ENCODE assay signal across 18 cellular contexts in genomic region chr20:16011519-16011918, GRCh38.
DNase-seq lines count a peak whose midpoint lies in the region; TF ChIP-seq lines count a peak whose summit lies in the region.
"Had no signal": no experiment of that assay in that cellular context is flagged by ENCODE, and none has a peak within 500 bp of the region (broad histone marks: within the 10 kb centered on the region; RNA-seq: fewer than 3 reads in every experiment).

No MANE protein-coding gene starts in this region.

- H3K4me2 ChIP-seq in mesendoderm (ENCODE audit: low read length) (no peak overlapping the region), neuronal stem cell (ENCODE audit: insufficient read depth, low read length, poor library complexity, severe bottlenecking) (no peak overlapping the region)
- H3K4me2 ChIP-seq: GM23338 had no signal

- peak overlapping the region; percentile 30 for H2AFZ ChIP-seq in neuronal stem cell (ENCODE audit: low read length)
- H2AFZ ChIP-seq: GM23338 had no signal

- TF ChIP-seq CTCF in glutamatergic neuron (IDR thresholded peaks at IDR 0.05; ENCODE audit: partially characterized antibody, unreplicated experiment) = no peak

- no peak overlapping the region for H3K27ac ChIP-seq in mesendoderm (ENCODE audit: low read depth, low read length)
- no peak overlapping the region for H3K27ac ChIP-seq in neuronal stem cell (replicated peaks; ENCODE audit: low read length)
- H3K27ac ChIP-seq: C4-2B had no signal

- H3K4me1 ChIP-seq in mesendoderm (ENCODE audit: control insufficient read depth, low read depth, low read length) = no peaks in the 10 kb centered on the region
- H3K4me1 ChIP-seq in neuronal stem cell (ENCODE audit: control insufficient read depth in 2 of 2, insufficient read depth in 1 of 2, low read depth in 1 of 2, low read length in 2 of 2) = peaks cover 2% of the 10 kb centered on the region in 2 donors

- H3K4me3 Mint-ChIP-seq in glutamatergic neuron (ENCODE audit: unreplicated experiment) = no peak overlapping the region
- H3K4me3 Mint-ChIP-seq: CD4-positive, CD25-positive, alpha-beta regulatory T cell; CD8-positive, alpha-beta T cell; GM23338; H9 had no signal

- H3K36me3 ChIP-seq in mesendoderm (ENCODE audit: control insufficient read depth, insufficient read depth, low read length) (no peaks in the 10 kb centered on the region), neuronal stem cell (replicated peaks in 1 of 2; ENCODE audit: control insufficient read depth in 2 of 2, insufficient read depth in 2 of 2, low read length in 2 of 2) (no peaks in the 10 kb centered on the region)

- H3K9ac ChIP-seq in mesendoderm (ENCODE audit: low read length) (no peak overlapping the region), neuronal stem cell (ENCODE audit: low read depth, low read length, poor library complexity) (no peak overlapping the region)

- H3K79me1 ChIP-seq in mesendoderm (ENCODE audit: low read length) = no peaks in the 10 kb centered on the region
- H3K79me1 ChIP-seq in neuronal stem cell (ENCODE audit: low read depth, low read length) = no peaks in the 10 kb centered on the region

- H4K91ac ChIP-seq in neuronal stem cell (ENCODE audit: low read depth, low read length, poor library complexity) = no peak overlapping the region

- H3K9me3 ChIP-seq in neuronal stem cell (replicated peaks in 1 of 2; ENCODE audit: control insufficient read depth in 2 of 2, insufficient read depth in 1 of 2, low read depth in 1 of 2, low read length in 2 of 2) = peaks cover 0 to 4% of the 10 kb centered on the region in 2 donors

- H2BK12ac ChIP-seq in neuronal stem cell (ENCODE audit: low read length) = no peak overlapping the region

- no peak overlapping the region for H2BK15ac ChIP-seq in mesendoderm (replicated peaks; ENCODE audit: low read depth)
- H2BK15ac ChIP-seq in neuronal stem cell (ENCODE audit: low read length) = no peak overlapping the region

- H3K4me3 ChIP-seq in mesendoderm (ENCODE audit: low read length) (no peak overlapping the region), neuronal stem cell (ENCODE audit: low read length in 2 of 2) (no peak overlapping the region)
- H3K4me3 ChIP-seq: GM23338 had no signal

- no peak overlapping the region for H3K4ac ChIP-seq in mesendoderm (ENCODE audit: low read depth, low read length)
- H3K4ac ChIP-seq in neuronal stem cell (ENCODE audit: low read length) = no peak overlapping the region

- no peak overlapping the region for H4K8ac ChIP-seq in mesendoderm (ENCODE audit: low read depth, low read length)
- no peak overlapping the region for H4K8ac ChIP-seq in neuronal stem cell (ENCODE audit: low read depth, low read length)

- H2BK120ac ChIP-seq in mesendoderm (ENCODE audit: low read depth, low read length) = no peak overlapping the region
- no peak overlapping the region for H2BK120ac ChIP-seq in neuronal stem cell (ENCODE audit: low read depth, low read length)

- no peaks in the 10 kb centered on the region for H3K36me3 Mint-ChIP-seq in glutamatergic neuron (ENCODE audit: unreplicated experiment)
- H3K36me3 Mint-ChIP-seq: CD4-positive, CD25-positive, alpha-beta regulatory T cell; CD8-positive, alpha-beta T cell had no signal

- no peak overlapping the region for H3K14ac ChIP-seq in neuronal stem cell (ENCODE audit: low read length)

- no peak overlapping the region for H3K23ac ChIP-seq in mesendoderm (ENCODE audit: low read length)
- H3K23ac ChIP-seq in neuronal stem cell (ENCODE audit: low read depth, low read length, poor library complexity) = no peak overlapping the region

- WGBS in mesendoderm (ENCODE audit: extremely low coverage, insufficient coverage, low lambda C conversion rate) = no CpG with 5 or more reads among the region's 5 CpGs
- no CpG with 5 or more reads among the region's 5 CpGs for WGBS in neuronal stem cell (ENCODE audit: extremely low coverage in 2 of 2, insufficient read length in 2 of 2, insufficient replicate concordance in 1 of 2), 2 donors

- H3K18ac ChIP-seq in mesendoderm (ENCODE audit: low read length) (no peak overlapping the region), neuronal stem cell (ENCODE audit: low read length) (no peak overlapping the region)

- peak; percentile 6 for DNase-seq in SK-N-DZ (ENCODE audit: low spot score)
- DNase-seq in glutamatergic neuron = no peak
- peak; percentile 12 for DNase-seq in mesendoderm
- no peak for DNase-seq in neuronal stem cell (ENCODE audit: low spot score)
- DNase-seq in SIG-M5 treated with dmso at 0.1 percent for 504 hours (lab: John Stamatoyannopoulos, UW; ENCODE audit: unreplicated experiment) = no peak
- no peak for DNase-seq in Kasumi-1 (lab: John Stamatoyannopoulos, UW)
- DNase-seq in T-helper 9 cell = no peak
- DNase-seq in NCI-H1048 (lab: John Stamatoyannopoulos, UW) = no peak
- DNase-seq: 8988T; CD4-positive, CD25-positive, alpha-beta regulatory T cell; CD8-positive, alpha-beta T cell; DMS 273 treated with DMSO at 0.1 percent for 48 hours; DMS79; EL; GF-D8; H9 had no signal

- no peak overlapping the region for H2BK5ac ChIP-seq in mesendoderm (ENCODE audit: low read length)
- no peak overlapping the region for H2BK5ac ChIP-seq in neuronal stem cell (ENCODE audit: low read length)

- no peaks in the 10 kb centered on the region for H3K9me3 Mint-ChIP-seq in glutamatergic neuron (ENCODE audit: unreplicated experiment)
- H3K9me3 Mint-ChIP-seq: GM23338 had no signal

- H3K56ac ChIP-seq in mesendoderm (ENCODE audit: low read length) = no peak overlapping the region

- H4K5ac ChIP-seq in mesendoderm (ENCODE audit: low read length) = no peak overlapping the region

- peaks cover 4% of the 10 kb centered on the region for H3K27me3 Mint-ChIP-seq in glutamatergic neuron (ENCODE audit: unreplicated experiment)
- H3K27me3 Mint-ChIP-seq: CD4-positive, CD25-positive, alpha-beta regulatory T cell had no signal

- peak overlapping the region; percentile 67 for H3K27ac Mint-ChIP-seq in glutamatergic neuron (ENCODE audit: unreplicated experiment)
- H3K27ac Mint-ChIP-seq: CD4-positive, CD25-positive, alpha-beta regulatory T cell; CD8-positive, alpha-beta T cell; GM23338; H9 had no signal

- H3K27me3 ChIP-seq in mesendoderm (ENCODE audit: insufficient read depth, low read length, poor library complexity) (no peaks in the 10 kb centered on the region), neuronal stem cell (ENCODE audit: control insufficient read depth in 3 of 3, insufficient read depth in 3 of 3, low read depth in 1 of 3, low read length in 3 of 3) (peaks cover 0 to 2% (median 0%) of the 10 kb centered on the region in 3 experiments)

- no peak overlapping the region for H2AK5ac ChIP-seq in mesendoderm (ENCODE audit: low read length)
- no peak overlapping the region for H2AK5ac ChIP-seq in neuronal stem cell (ENCODE audit: low read depth, low read length)

- no peaks in the 10 kb centered on the region for H3K79me2 ChIP-seq in mesendoderm (ENCODE audit: control insufficient read depth, insufficient read depth, low read length)

- peaks cover 24% of the 10 kb centered on the region for H3K4me1 Mint-ChIP-seq in glutamatergic neuron (ENCODE audit: low read depth, unreplicated experiment)
- H3K4me1 Mint-ChIP-seq: CD4-positive, CD25-positive, alpha-beta regulatory T cell; GM23338 had no signal

Comparison
In these comparisons a context has a peak if more than half of its experiments do, and no peak if none do; other contexts are left out.
1. DNase-seq: peak in SK-N-DZ (single experiment) and mesendoderm (single experiment); none in glutamatergic neuron (single experiment), neuronal stem cell (single experiment), SIG-M5 treated with dmso at 0.1 percent for 504 hours (single experiment), Kasumi-1 (0 of 2), T-helper 9 cell (single experiment) and NCI-H1048 (single experiment).